Comparison of ENCODE assay signal across 1 cellular context in genomic region chr14:67408122-67408801, GRCh38. TPM values are rescaled to one million over a fixed set of nuclear protein-coding genes. Genes with fewer than 3 reads are reported as not detected.
"Had no signal": no experiment of that assay in that cellular context is flagged by ENCODE, and none has a peak within 500 bp of the region (broad histone marks: within the 10 kb centered on the region; RNA-seq: fewer than 3 reads in every experiment).

No MANE protein-coding gene starts in this region.

RNA-seq across cellular contexts. Expression of gene PLEK2, which starts 3.7 kb away (rescaled TPM):
- total RNA-seq: M059J had no signal
